Comparison of ENCODE assay signal across 10 cellular contexts in the genomic region with DNA sequence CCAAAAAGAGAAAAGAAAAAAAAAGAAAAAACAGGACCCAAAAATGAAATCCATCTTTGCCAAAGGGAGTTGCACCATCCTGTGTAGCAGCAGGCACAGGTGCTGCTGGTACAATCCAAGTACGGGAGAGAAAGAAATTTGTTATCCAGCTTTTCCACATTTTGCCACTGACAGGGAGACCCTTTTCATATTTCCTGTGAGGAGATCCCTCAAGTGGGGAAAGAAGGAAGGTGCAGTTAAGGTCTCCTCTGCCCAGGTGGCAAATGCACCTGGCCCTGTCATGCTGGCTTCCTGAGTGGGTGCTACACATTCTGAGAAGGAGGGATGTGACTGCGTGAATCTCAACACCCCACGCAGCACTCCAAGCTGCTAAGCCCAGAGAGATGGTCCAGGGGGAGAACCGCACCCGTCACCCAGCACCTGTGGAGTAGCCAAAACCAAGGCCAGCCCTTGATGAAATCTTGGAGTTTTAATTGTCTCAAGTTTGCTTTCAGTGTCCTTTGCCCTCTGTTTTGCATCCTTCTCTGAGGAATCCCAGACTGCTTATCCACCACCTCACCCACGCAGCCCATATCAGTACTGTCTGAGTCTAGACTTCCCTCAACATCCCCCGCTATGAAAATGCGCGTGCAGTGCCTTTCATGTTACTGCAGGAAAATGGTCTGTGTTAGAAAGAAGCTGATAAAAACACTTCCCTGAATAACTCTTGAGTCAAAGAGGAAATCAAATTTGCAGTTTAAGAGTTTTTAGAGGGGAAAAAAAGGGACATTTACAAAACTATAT.
DNase-seq lines count a peak whose midpoint lies in the region; ATAC-seq and TF ChIP-seq lines count a peak whose summit lies in the region.
"Had no signal": no experiment of that assay in that cellular context is flagged by ENCODE, and none has a peak within 500 bp of the region (broad histone marks: within the 10 kb centered on the region; RNA-seq: fewer than 3 reads in every experiment).

No MANE protein-coding gene starts in this region.

- no peak overlapping the region for H3K4me3 ChIP-seq in endodermal cell (ENCODE audit: low read length)
- H3K4me3 ChIP-seq: Peyer's patch had no signal

- H3K4me1 Mint-ChIP-seq in endodermal cell (peaks cover 3% of the 10 kb centered on the region), neural crest cell (peaks cover 7% of the 10 kb centered on the region)
- no peaks in the 10 kb centered on the region for H3K4me1 Mint-ChIP-seq in activated T-cell treated with anti-CD3 and anti-CD28 coated beads, Interleukin-2, amount 50 U/mL, for 4 hours (ENCODE audit: low read depth)
- peaks cover 0 to 9% (median 4%) of the 10 kb centered on the region in 4 donors for H3K4me1 Mint-ChIP-seq in naive thymus-derived CD8-positive, alpha-beta T cell

- TF ChIP-seq CTCF in endodermal cell (conservative IDR thresholded peaks at IDR 0.05) = peak; percentile 68
- peak; percentile 30 for TF ChIP-seq CTCF in neural crest cell (conservative IDR thresholded peaks at IDR 0.05)

- no peaks in the 10 kb centered on the region for H3K9me3 ChIP-seq in endodermal cell (ENCODE audit: control insufficient read depth, low read length)
- H3K9me3 ChIP-seq: Peyer's patch had no signal

- ATAC-seq in activated T-cell treated with anti-CD3 and anti-CD28 coated beads, Interleukin-2, amount 50 U/mL, for 4 hours = no peak
- ATAC-seq in naive thymus-derived CD8-positive, alpha-beta T cell = no peak
- ATAC-seq: effector memory CD8-positive, alpha-beta T cell had no signal

- POLR2A ChIA-PET in naive thymus-derived CD8-positive, alpha-beta T cell (lab: Charles Lee) = no interaction called here

- H3K27ac Mint-ChIP-seq in endodermal cell (no peak overlapping the region), neural crest cell (ENCODE audit: unreplicated experiment) (no peak overlapping the region)
- peak overlapping the region in 2 of 10 donors; percentile 44 to 88 for H3K27ac Mint-ChIP-seq in naive thymus-derived CD8-positive, alpha-beta T cell
- H3K27ac Mint-ChIP-seq: effector memory CD8-positive, alpha-beta T cell had no signal

- DNase-seq in ELR (ENCODE audit: low read depth) = peak; percentile 13
- peak; percentile 43 for DNase-seq in NCI-H2171 treated with DMSO at 0.1 percent for 48 hours (lab: John Stamatoyannopoulos, UW)
- DNase-seq in endodermal cell = no peak
- no peak for DNase-seq in neural crest cell (ENCODE audit: low read depth, low spot score)
- no peak for DNase-seq in activated T-cell treated with anti-CD3 and anti-CD28 coated beads, Interleukin-2, amount 50 U/mL, for 4 hours
- DNase-seq in naive thymus-derived CD8-positive, alpha-beta T cell = no peak
- DNase-seq in activated T-cell treated with anti-CD3 and anti-CD28 coated beads for 4 hours = no peak
- DNase-seq: effector memory CD8-positive, alpha-beta T cell; NCI-H2029 treated with DMSO at 0.1 percent for 48 hours; Peyer's patch had no signal

- no peaks in the 10 kb centered on the region for H3K4me1 ChIP-seq in endodermal cell (ENCODE audit: control insufficient read depth, insufficient read depth, low read length)
- H3K4me1 ChIP-seq: Peyer's patch had no signal

- no peak overlapping the region for H3K4me3 Mint-ChIP-seq in endodermal cell
- no peak overlapping the region for H3K4me3 Mint-ChIP-seq in neural crest cell
- no peak overlapping the region for H3K4me3 Mint-ChIP-seq in activated T-cell treated with anti-CD3 and anti-CD28 coated beads, Interleukin-2, amount 50 U/mL, for 4 hours
- no peak overlapping the region for H3K4me3 Mint-ChIP-seq in naive thymus-derived CD8-positive, alpha-beta T cell
- H3K4me3 Mint-ChIP-seq: effector memory CD8-positive, alpha-beta T cell had no signal

- H3K36me3 Mint-ChIP-seq in endodermal cell (ENCODE audit: low read depth) (no peaks in the 10 kb centered on the region), neural crest cell (ENCODE audit: low read depth) (no peaks in the 10 kb centered on the region)
- no peaks in the 10 kb centered on the region for H3K36me3 Mint-ChIP-seq in activated T-cell treated with anti-CD3 and anti-CD28 coated beads, Interleukin-2, amount 50 U/mL, for 4 hours (ENCODE audit: insufficient read depth)
- no peaks in the 10 kb centered on the region for H3K36me3 Mint-ChIP-seq in naive thymus-derived CD8-positive, alpha-beta T cell

- no peaks in the 10 kb centered on the region for H3K9me3 Mint-ChIP-seq in endodermal cell
- H3K9me3 Mint-ChIP-seq in neural crest cell = no peaks in the 10 kb centered on the region
- H3K9me3 Mint-ChIP-seq in activated T-cell treated with anti-CD3 and anti-CD28 coated beads, Interleukin-2, amount 50 U/mL, for 4 hours = no peaks in the 10 kb centered on the region
- H3K9me3 Mint-ChIP-seq in naive thymus-derived CD8-positive, alpha-beta T cell = no peaks in the 10 kb centered on the region
- H3K9me3 Mint-ChIP-seq: effector memory CD8-positive, alpha-beta T cell had no signal

- H3K27ac ChIP-seq in endodermal cell (ENCODE audit: low read depth, low read length) = no peak overlapping the region

- no peak overlapping the region for H3K9ac ChIP-seq in endodermal cell (ENCODE audit: extremely low read depth, low read length, poor library complexity, severe bottlenecking)

- WGBS in endodermal cell (ENCODE audit: insufficient coverage in 1 of 2, insufficient read length in 1 of 2), 2 experiments = 93 to 96% methylated on average over 3 to 9 of the region's 9 CpGs

- H3K27me3 Mint-ChIP-seq in endodermal cell (ENCODE audit: insufficient read depth) (no peaks in the 10 kb centered on the region), neural crest cell (ENCODE audit: low read depth) (no peaks in the 10 kb centered on the region)
- H3K27me3 Mint-ChIP-seq in activated T-cell treated with anti-CD3 and anti-CD28 coated beads, Interleukin-2, amount 50 U/mL, for 4 hours (ENCODE audit: low read depth) = peaks cover 33% of the 10 kb centered on the region
- peaks cover 11 to 34% (median 18%) of the 10 kb centered on the region in 5 donors for H3K27me3 Mint-ChIP-seq in naive thymus-derived CD8-positive, alpha-beta T cell

- no peaks in the 10 kb centered on the region for H3K36me3 ChIP-seq in endodermal cell (ENCODE audit: control insufficient read depth, insufficient read depth, low read length)
- H3K36me3 ChIP-seq: Peyer's patch had no signal

- no peaks in the 10 kb centered on the region for H3K27me3 ChIP-seq in endodermal cell (ENCODE audit: control insufficient read depth, insufficient read depth, low read length, poor library complexity, severe bottlenecking)
- H3K27me3 ChIP-seq: Peyer's patch had no signal

Comparison
In these comparisons a context has a peak if more than half of its experiments do, and no peak if none do; other contexts are left out.
1. DNase-seq: peak in ELR (single experiment) and NCI-H2171 treated with DMSO at 0.1 percent for 48 hours (single experiment); none in endodermal cell (single experiment), neural crest cell (single experiment), activated T-cell treated with anti-CD3 and anti-CD28 coated beads, Interleukin-2, amount 50 U/mL, for 4 hours (single experiment), naive thymus-derived CD8-positive, alpha-beta T cell (0 of 10) and activated T-cell treated with anti-CD3 and anti-CD28 coated beads for 4 hours (single experiment).